ENCODE assay signal across 16 cellular contexts in genomic region chr3:175486255-175486654, GRCh38.
DNase-seq lines count a peak whose midpoint lies in the region; ATAC-seq and TF ChIP-seq lines count a peak whose summit lies in the region.
"Had no signal": no experiment of that assay in that cellular context is flagged by ENCODE, and none has a peak within 500 bp of the region (broad histone marks: within the 10 kb centered on the region; RNA-seq: fewer than 3 reads in every experiment).

No MANE protein-coding gene starts in this region.

- ATAC-seq in GM18519 (IDR thresholded peaks at IDR 0.05; ENCODE audit: low FRiP score, unreplicated experiment) (peak; percentile 45), GM21576 (IDR thresholded peaks at IDR 0.05; ENCODE audit: unreplicated experiment) (peak; percentile 56), HG03135 (IDR thresholded peaks at IDR 0.05; ENCODE audit: unreplicated experiment) (peak; percentile 42), GM19328 (IDR thresholded peaks at IDR 0.05; ENCODE audit: unreplicated experiment) (no peak)
- ATAC-seq: CD8-positive, alpha-beta T cell; foreskin keratinocyte; stimulated activated naive CD8-positive, alpha-beta T cell treated with anti-CD3 and anti-CD28 coated beads, Interleukin-15, amount 100 ng/mL, for 72 hours had no signal

- H3K4me3 ChIP-seq in fibroblast of the aortic adventitia (ENCODE audit: low read depth, low read length), result no peak overlapping the region
- H3K4me3 ChIP-seq: MG63 had no signal

- DNase-seq in fibroblast of the aortic adventitia (ENCODE audit: low read depth) (peak; percentile 2), NCI-H1048 (lab: John Stamatoyannopoulos, UW) (no peak)
- no peak for DNase-seq in activated CD8-positive, alpha-beta memory T cell treated with anti-CD3 and anti-CD28 coated beads, Interleukin-2, amount 50 U/mL, for 4 hours
- DNase-seq: activated naive CD4-positive, alpha-beta T cell treated with Interleukin-2 at 50 U/mL for 16 hours; CD8-positive, alpha-beta T cell; effector memory CD4-positive, alpha-beta T cell; mesenchymal stem cell; MG63; NCI-H2171; stimulated activated naive CD8-positive, alpha-beta T cell treated with anti-CD3 and anti-CD28 coated beads, Interleukin-15, amount 100 ng/mL, for 72 hours; WERI-Rb-1 had no signal

- TF ChIP-seq CTCF in fibroblast of the aortic adventitia (IDR thresholded peaks at IDR 0.05; ENCODE audit: insufficient read depth, low read length), result no peak
